In genomic region chr2:20179179-20179754, GRCh38 we compare ENCODE assay signal across 20 cellular contexts. TPM values are rescaled to one million over a fixed set of nuclear protein-coding genes. Genes with fewer than 3 reads are reported as not detected.
A peak's percentile ranks its signal among the peaks of the same experiment; 100 is the strongest.
DNase-seq lines count a peak whose midpoint lies in the region; ATAC-seq, FAIRE-seq and TF ChIP-seq lines count a peak whose summit lies in the region.
"Had no signal": no experiment of that assay in that cellular context is flagged by ENCODE, and none has a peak within 500 bp of the region (broad histone marks: within the 10 kb centered on the region; RNA-seq: fewer than 3 reads in every experiment).

No MANE protein-coding gene starts in this region.

- intact Hi-C loops in mammary epithelial cell (cut with micrococcal nuclease): loop anchor here (1.0 to 2.0 kb wide), 3 partner anchors 38 to 70 kb away; partner anchors contain the start of gene SDC1
- intact Hi-C loops in right lobe of liver (cut with DNase I): no loop called here
- intact Hi-C loops in sciatic nerve (cut with DNase I): no loop called here

- TF ChIP-seq RAD21 in A549 (conservative IDR thresholded peaks at IDR 0.05 in 1 of 2, IDR thresholded peaks at IDR 0.05 in 1 of 2): no peak

- peaks cover 60% of the 10 kb centered on the region for H3K4me1 ChIP-seq in A549
- H3K4me1 ChIP-seq in mammary epithelial cell (ENCODE audit: insufficient read depth, low read length): peaks cover 49% of the 10 kb centered on the region
- H3K4me1 ChIP-seq in right lobe of liver: peaks cover 0 to 62% (median 35%) of the 10 kb centered on the region in 4 donors
- peaks cover 5 to 6% of the 10 kb centered on the region in 2 experiments for H3K4me1 ChIP-seq in trophoblast cell (ENCODE audit: control insufficient read depth in 1 of 2, insufficient read depth in 2 of 2, low read length in 2 of 2)
- H3K4me1 ChIP-seq: gastroesophageal sphincter had no signal

- H3K79me2 ChIP-seq in mammary epithelial cell (ENCODE audit: insufficient read depth, low read length): no peaks in the 10 kb centered on the region
- no peaks in the 10 kb centered on the region for H3K79me2 ChIP-seq in trophoblast cell (ENCODE audit: control insufficient read depth, insufficient read depth, low read length, poor library complexity)

- no peak overlapping the region for H2BK5ac ChIP-seq in trophoblast cell (ENCODE audit: low read depth, low read length, poor library complexity)

- no peak for DNase-seq in A549 (ENCODE audit: low read depth in 1 of 2, low spot score in 1 of 2)
- no peak for DNase-seq in mammary epithelial cell
- no peak for DNase-seq in right lobe of liver
- DNase-seq in sciatic nerve (ENCODE audit: low spot score): peak; percentile 34
- no peak for DNase-seq in trophoblast cell
- no peak for DNase-seq in NCI-H774 (lab: John Stamatoyannopoulos, UW)
- DNase-seq: activated CD4-positive, alpha-beta T cell treated with anti-CD3 and anti-CD28 coated beads, Interleukin-2, amount 10 ng/mL, durations not matched to agents 24 days and 14 days; anterior cingulate cortex; erythroblast; NCI-H1417 treated with DMSO at 0.1 percent for 48 hours; NCI-H2107; NK-92 treated with Interleukin-12 subunit alpha and Interleukin-12 subunit beta, amount 100 ng/mL, for 24 hours; stimulated activated naive B cell treated with anti-CD40 and anti-IgM and Interleukin-4, amounts not matched to agents 10 μg/mL and 1 μg/mL and 100 μg/mL, for 72 hours; T-helper 17 cell had no signal

- H2BK120ac ChIP-seq in trophoblast cell (ENCODE audit: insufficient read depth, low read length, poor library complexity): no peak overlapping the region

- H3K18ac ChIP-seq in trophoblast cell (ENCODE audit: low read length): no peak overlapping the region

- H3K27me3 ChIP-seq in mammary epithelial cell (ENCODE audit: insufficient read depth, low read length): no peaks in the 10 kb centered on the region
- no peaks in the 10 kb centered on the region for H3K27me3 ChIP-seq in right lobe of liver
- H3K27me3 ChIP-seq in trophoblast cell (ENCODE audit: insufficient read depth, low read length): no peaks in the 10 kb centered on the region
- H3K27me3 ChIP-seq: BLaER1, gastroesophageal sphincter, SJSA1 had no signal

- WGBS in A549 (ENCODE audit: missing lambda C conversion rate): 49% methylated on average over 8 of the region's 8 CpGs
- 83% methylated on average over 6 of the region's 8 CpGs for WGBS in mammary epithelial cell (ENCODE audit: low coverage, missing lambda C conversion rate)
- WGBS in right lobe of liver (ENCODE audit: insufficient coverage, low coverage, low lambda C conversion rate, missing lambda C conversion rate): 25% methylated on average over 1 of the region's 8 CpGs
- no CpG with 5 or more reads among the region's 8 CpGs for WGBS in trophoblast cell (ENCODE audit: extremely low coverage, insufficient coverage, insufficient read length)

- dilution Hi-C loops in mammary epithelial cell (cut with HindIII; ENCODE audit: low sequenced_read_pairs): no loop called here

- H4K12ac ChIP-seq in trophoblast cell (ENCODE audit: low read depth, low read length): no peak overlapping the region

- H3K27ac ChIP-seq in A549 (peak overlapping the region; percentile 90 to 98), mammary epithelial cell (ENCODE audit: insufficient read depth, low read depth, low read length) (peak overlapping the region; percentile 85), right lobe of liver (peak overlapping the region; percentile 80 to 88 (median 87)), trophoblast cell (ENCODE audit: low read depth, low read length) (no peak overlapping the region)
- H3K27ac ChIP-seq: BLaER1, gastroesophageal sphincter, SJSA1 had no signal

- H3K4me2 ChIP-seq in A549: peak overlapping the region; percentile 77
- H3K4me2 ChIP-seq in mammary epithelial cell (ENCODE audit: insufficient read depth, low read depth, low read length): peak overlapping the region; percentile 7
- no peak overlapping the region for H3K4me2 ChIP-seq in trophoblast cell (ENCODE audit: low read length)
- H3K4me2 ChIP-seq: BLaER1 had no signal

- H3K4me3 ChIP-seq in A549: no peak overlapping the region
- H3K4me3 ChIP-seq in mammary epithelial cell (replicated peaks in 1 of 3; ENCODE audit: insufficient read depth in 1 of 3, low read depth in 2 of 3, low read length in 3 of 3): no peak overlapping the region
- no peak overlapping the region for H3K4me3 ChIP-seq in right lobe of liver
- H3K4me3 ChIP-seq in trophoblast cell (ENCODE audit: low read depth, low read length): no peak overlapping the region
- H3K4me3 ChIP-seq: BLaER1, gastroesophageal sphincter, SJSA1 had no signal

- H3K36me3 ChIP-seq in mammary epithelial cell (ENCODE audit: insufficient read depth, low read length) (no peaks in the 10 kb centered on the region), right lobe of liver (no peaks in the 10 kb centered on the region), trophoblast cell (ENCODE audit: control insufficient read depth in 1 of 2, insufficient read depth in 2 of 2, low read length in 2 of 2) (no peaks in the 10 kb centered on the region)
- H3K36me3 ChIP-seq: BLaER1, gastroesophageal sphincter, SJSA1 had no signal

- no peak; a peak in 1 of 6 replicates for ATAC-seq in A549
- ATAC-seq in right lobe of liver: no peak
- no peak for ATAC-seq in sciatic nerve
- ATAC-seq in HG03159 (IDR thresholded peaks at IDR 0.05; ENCODE audit: unreplicated experiment): no peak
- ATAC-seq in HG03097 (IDR thresholded peaks at IDR 0.05; ENCODE audit: low FRiP score, unreplicated experiment): no peak
- ATAC-seq: gastroesophageal sphincter; stimulated activated naive B cell treated with anti-CD40 and anti-IgM and Interleukin-4, amounts not matched to agents 10 μg/mL and 1 μg/mL and 100 μg/mL, for 72 hours; T-helper 17 cell had no signal

- CTCF ChIA-PET in A549 (lab: Yijun Ruan, JAX) (interaction anchor here (0.8 to 12.5 kb wide), 25 partner anchors 9 to 222 kb away, joined by 3 to 115 read pairs (median 6); partner anchors contain the start of gene SDC1), mammary epithelial cell (lab: Charles Lee; ENCODE audit: low non-redundant PET) (no interaction called here)

- peak overlapping the region; percentile 46 for H2AFZ ChIP-seq in mammary epithelial cell (ENCODE audit: low read depth, low read length)
- no peak overlapping the region for H2AFZ ChIP-seq in trophoblast cell (ENCODE audit: insufficient read depth, low read length, poor library complexity)

- POLR2A ChIA-PET in A549 (lab: Yijun Ruan, JAX): interaction anchor here (0.6 to 2.2 kb wide), 7 partner anchors 38 to 146 kb away, joined by 3 to 15 read pairs (median 9); partner anchors contain the start of gene SDC1

- H3K79me1 ChIP-seq in trophoblast cell (ENCODE audit: low read length): peaks cover 14% of the 10 kb centered on the region

- in situ Hi-C loops in mammary epithelial cell (cut with MboI; ENCODE audit: low sequenced_read_pairs in 2 of 2): no loop called here

- no peak overlapping the region for H4K91ac ChIP-seq in trophoblast cell (ENCODE audit: low read depth, low read length)

- H4K8ac ChIP-seq in trophoblast cell (ENCODE audit: low read depth, low read length): no peak overlapping the region

- TSS peak; percentile 94 for BruUV-seq in mammary epithelial cell (replicated peaks; lab: Mats Ljungman, UMichigan)

- no peak overlapping the region for H2AK5ac ChIP-seq in trophoblast cell (ENCODE audit: low read length)

- H2BK12ac ChIP-seq in trophoblast cell (ENCODE audit: low read length): no peak overlapping the region

- no peak overlapping the region for H3K14ac ChIP-seq in trophoblast cell (ENCODE audit: low read length)

- H3K9ac ChIP-seq in mammary epithelial cell (ENCODE audit: insufficient read depth, low read length): peak overlapping the region; percentile 41
- H3K9ac ChIP-seq in trophoblast cell (ENCODE audit: low read length): no peak overlapping the region
- H3K9ac ChIP-seq: BLaER1 had no signal

- no peak for TF ChIP-seq POLR2A in A549 (IDR thresholded peaks at IDR 0.05; ENCODE audit: low read length)
- no peak for TF ChIP-seq POLR2A in right lobe of liver (IDR thresholded peaks at IDR 0.05)

- no peak for TF ChIP-seq EP300 in A549 (IDR thresholded peaks at IDR 0.05)

- TF ChIP-seq CTCF in A549 (IDR thresholded peaks at IDR 0.05) (no peak), mammary epithelial cell (conservative IDR thresholded peaks at IDR 0.05 in 1 of 2, IDR thresholded peaks at IDR 0.05 in 1 of 2; ENCODE audit: extremely low read depth in 1 of 2, insufficient read depth in 1 of 2, low read depth in 1 of 2, low read length in 2 of 2) (no peak), right lobe of liver (IDR thresholded peaks at IDR 0.05) (no peak)

- H3K9me3 ChIP-seq in A549 (no peaks in the 10 kb centered on the region), mammary epithelial cell (replicated peaks; ENCODE audit: insufficient read depth, low read length) (no peaks in the 10 kb centered on the region), right lobe of liver (no peaks in the 10 kb centered on the region), trophoblast cell (ENCODE audit: insufficient read depth, low read depth, low read length) (no peaks in the 10 kb centered on the region)
- H3K9me3 ChIP-seq: BLaER1, Caco-2, gastroesophageal sphincter, SJSA1 had no signal

- no peaks in the 10 kb centered on the region for H4K20me1 ChIP-seq in mammary epithelial cell (ENCODE audit: insufficient read depth, low read length)
- H4K20me1 ChIP-seq: BLaER1 had no signal

- H3K23ac ChIP-seq in trophoblast cell (ENCODE audit: low read length): no peak overlapping the region

- H3K4ac ChIP-seq in trophoblast cell (ENCODE audit: low read depth, low read length): no peak overlapping the region

- FAIRE-seq in A549 (lab: Jason Lieb, UNC): no peak

TF ChIP-seq in A549, 52 proteins besides CTCF, POLR2A, EP300 and RAD21:
- TF ChIP-seq ZNF302 (CRISPR knock-in tag; IDR thresholded peaks at IDR 0.05) (no peak), PHF8 (IDR thresholded peaks at IDR 0.05; ENCODE audit: borderline replicate concordance, low read depth) (no peak), JUNB (IDR thresholded peaks at IDR 0.05) (no peak)

RNA-seq across cellular contexts. Expression of gene SDC1, which starts 45.7 kb away (rescaled TPM):
- 97.1 and 116 TPM in 2 replicates for polyA plus RNA-seq in A549 (2011; rRNA removed)
- 123 and 215 TPM in 2 replicates for polyA plus RNA-seq in A549 (2012; cell fraction: cytosol; rRNA removed)
- 279 and 455 TPM in 2 replicates for polyA plus RNA-seq in A549 (2012; cell fraction: nucleus; rRNA removed)
- 157 to 171 TPM (median 166 TPM) in 3 replicates for polyA plus RNA-seq in A549 (2017; fragmentation: RNase III; extraction: RNeasy Plus Mini Kit Qiagen cat#74134 plus additional on column Dnase treatment)
- polyA minus RNA-seq in A549 (2011; rRNA and poly(A)+ RNA removed): 92.8 and 113 TPM in 2 replicates
- total RNA-seq in mammary epithelial cell: 1,000 to 10,000 TPM in 1 of 2 donors, 100 to 1,000 TPM in 1; 574 to 1,408 TPM
- 1,215 TPM for polyA plus RNA-seq in mammary epithelial cell
- polyA minus RNA-seq in mammary epithelial cell: 602 TPM
- 100 to 1,000 TPM; 260 to 452 (median 415) TPM for total RNA-seq in right lobe of liver
- 0.98 TPM for total RNA-seq in sciatic nerve
- 402 and 444 TPM in 2 replicates for polyA plus RNA-seq in trophoblast cell (2013)
- total RNA-seq: T-helper 17 cell had no signal

Comparison
In these comparisons a context has a peak if more than half of its experiments do, and no peak if none do; other contexts are left out.
1. RNA of gene SDC1, which starts 45.7 kb away (total RNA-seq): 574 to 1,408 TPM in mammary epithelial cell and 260 to 452 TPM in right lobe of liver; 0.98 TPM in sciatic nerve (single experiment); every median in the first group is over 100 times any median in the second.